Comparison of ENCODE assay signal across 9 cellular contexts in the genomic region with DNA sequence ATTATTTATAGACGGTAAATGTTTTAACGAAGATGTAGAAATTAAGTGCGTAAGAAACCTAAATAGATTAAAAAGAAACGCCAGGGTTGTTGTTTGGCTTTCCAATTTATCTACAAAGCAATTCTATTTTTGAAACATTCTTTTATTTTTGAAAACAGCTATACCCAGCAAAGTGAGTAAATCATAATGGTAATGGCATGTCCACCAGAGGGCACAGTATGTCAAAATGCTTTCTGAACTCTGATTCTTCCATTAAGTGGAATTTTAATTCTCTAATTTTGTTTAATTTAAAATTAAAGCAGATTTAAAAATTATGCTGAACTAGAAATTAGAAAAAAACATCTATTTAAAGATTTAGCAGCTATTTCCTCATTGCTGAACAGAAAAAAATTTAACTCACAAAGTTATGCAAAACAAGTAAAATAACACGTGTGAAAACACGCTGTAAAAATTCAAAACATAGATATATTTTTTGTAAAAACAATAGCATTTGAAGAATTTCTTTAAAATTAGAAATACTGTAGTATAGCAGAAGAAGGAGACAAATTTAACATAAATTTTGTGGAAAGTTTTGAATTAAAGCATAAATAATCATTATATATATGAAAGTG. TPM values are rescaled to one million over a fixed set of nuclear protein-coding genes. Genes with fewer than 3 reads are reported as not detected.
A peak's percentile ranks its signal among the peaks of the same experiment; 100 is the strongest.
DNase-seq lines count a peak whose midpoint lies in the region; ATAC-seq, FAIRE-seq and TF ChIP-seq lines count a peak whose summit lies in the region.
"Had no signal": no experiment of that assay in that cellular context is flagged by ENCODE, and none has a peak within 500 bp of the region (broad histone marks: within the 10 kb centered on the region; RNA-seq: fewer than 3 reads in every experiment).

No MANE protein-coding gene starts in this region.

- POLR2A ChIA-PET in A673 (lab: Charles Lee; ENCODE audit: low non-redundant PET): no interaction called here

- no peak overlapping the region for H3K27ac ChIP-seq in A673 (ENCODE audit: low read depth, low read length, poor library complexity, severe bottlenecking)

- DNase-seq in A673 (ENCODE audit: low spot score) (no peak), GM19239 (ENCODE audit: insufficient read length, low spot score) (no peak), globus pallidus (ENCODE audit: low spot score) (peak; percentile 7), NCI-H1436 (lab: John Stamatoyannopoulos, UW) (no peak), NCI-H524 treated with DMSO at 0.1 percent for 48 hours (lab: John Stamatoyannopoulos, UW) (no peak)

- peak; percentile 48 for TF ChIP-seq CTCF in A673 (conservative IDR thresholded peaks at IDR 0.05; ENCODE audit: low read depth, low read length)

- no peaks in the 10 kb centered on the region for H3K27me3 ChIP-seq in A673 (replicated peaks; ENCODE audit: insufficient read depth, low read depth, low read length, poor library complexity)

- BruUV-seq in A673 (replicated peaks; lab: Mats Ljungman, UMichigan): no TSS peak

- CTCF ChIA-PET in A673 (lab: Charles Lee): no interaction called here

- peak; percentile 49; the same call in 1 of the 3 replicates for ATAC-seq in SK-N-SH treated with all-trans-retinoic acid at 6 μM for 48 hours
- ATAC-seq in GM18907 (IDR thresholded peaks at IDR 0.05; ENCODE audit: unreplicated experiment): no peak
- ATAC-seq in HG02759 (IDR thresholded peaks at IDR 0.05; ENCODE audit: unreplicated experiment): no peak

- peak; percentile 93 for FAIRE-seq in GM19239 (lab: Jason Lieb, UNC)

- H3K36me3 ChIP-seq in A673 (ENCODE audit: insufficient read depth, low read length, poor library complexity, severe bottlenecking): no peaks in the 10 kb centered on the region

- H3K4me1 ChIP-seq in A673 (ENCODE audit: insufficient read depth, low read length, poor library complexity, severe bottlenecking): peaks cover 9% of the 10 kb centered on the region

- H3K9me3 ChIP-seq in A673 (ENCODE audit: low read depth, low read length, poor library complexity, severe bottlenecking): no peaks in the 10 kb centered on the region

- H3K4me3 ChIP-seq in A673 (ENCODE audit: low read depth, low read length, poor library complexity, severe bottlenecking): no peak overlapping the region

- intact Hi-C loops in A673 (cut with micrococcal nuclease; ENCODE audit: unreplicated experiment): loop anchor here (10.0 kb wide), 1 partner anchor 331 kb away; no protein-coding TSS in a partner anchor

TF ChIP-seq in SK-N-SH treated with all-trans-retinoic acid at 6 μM for 48 hours, 23 proteins besides CTCF, POLR2A, EP300 and RAD21:
- TF ChIP-seq, protein P1, sequence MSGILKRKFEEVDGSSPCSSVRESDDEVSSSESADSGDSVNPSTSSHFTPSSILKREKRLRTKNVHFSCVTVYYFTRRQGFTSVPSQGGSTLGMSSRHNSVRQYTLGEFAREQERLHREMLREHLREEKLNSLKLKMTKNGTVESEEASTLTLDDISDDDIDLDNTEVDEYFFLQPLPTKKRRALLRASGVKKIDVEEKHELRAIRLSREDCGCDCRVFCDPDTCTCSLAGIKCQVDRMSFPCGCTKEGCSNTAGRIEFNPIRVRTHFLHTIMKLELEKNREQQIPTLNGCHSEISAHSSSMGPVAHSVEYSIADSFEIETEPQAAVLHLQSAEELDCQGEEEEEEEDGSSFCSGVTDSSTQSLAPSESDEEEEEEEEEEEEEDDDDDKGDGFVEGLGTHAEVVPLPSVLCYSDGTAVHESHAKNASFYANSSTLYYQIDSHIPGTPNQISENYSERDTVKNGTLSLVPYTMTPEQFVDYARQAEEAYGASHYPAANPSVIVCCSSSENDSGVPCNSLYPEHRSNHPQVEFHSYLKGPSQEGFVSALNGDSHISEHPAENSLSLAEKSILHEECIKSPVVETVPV (CRISPR knock-in tag; IDR thresholded peaks at IDR 0.05): no peak
- TF ChIP-seq ZNF8 (CRISPR knock-in tag; IDR thresholded peaks at IDR 0.05) (no peak), RARB (CRISPR knock-in tag; IDR thresholded peaks at IDR 0.05) (no peak), OSR1 (CRISPR knock-in tag; IDR thresholded peaks at IDR 0.05) (no peak), BACH2 (CRISPR knock-in tag; IDR thresholded peaks at IDR 0.05; ENCODE audit: borderline replicate concordance) (no peak), ZNF70 (CRISPR knock-in tag; IDR thresholded peaks at IDR 0.05) (no peak), SNAI2 (CRISPR knock-in tag; IDR thresholded peaks at IDR 0.05) (no peak), ARNTL (CRISPR knock-in tag; IDR thresholded peaks at IDR 0.05; ENCODE audit: borderline replicate concordance, low read depth) (no peak), ZNF565 (CRISPR knock-in tag; conservative IDR thresholded peaks at IDR 0.05; ENCODE audit: low read depth) (no peak), ISL1 (CRISPR knock-in tag; IDR thresholded peaks at IDR 0.05) (no peak), ZC3H10 (CRISPR knock-in tag; IDR thresholded peaks at IDR 0.05) (no peak), CSDC2 (CRISPR knock-in tag; IDR thresholded peaks at IDR 0.05) (no peak)
- TF ChIP-seq, protein P2, sequence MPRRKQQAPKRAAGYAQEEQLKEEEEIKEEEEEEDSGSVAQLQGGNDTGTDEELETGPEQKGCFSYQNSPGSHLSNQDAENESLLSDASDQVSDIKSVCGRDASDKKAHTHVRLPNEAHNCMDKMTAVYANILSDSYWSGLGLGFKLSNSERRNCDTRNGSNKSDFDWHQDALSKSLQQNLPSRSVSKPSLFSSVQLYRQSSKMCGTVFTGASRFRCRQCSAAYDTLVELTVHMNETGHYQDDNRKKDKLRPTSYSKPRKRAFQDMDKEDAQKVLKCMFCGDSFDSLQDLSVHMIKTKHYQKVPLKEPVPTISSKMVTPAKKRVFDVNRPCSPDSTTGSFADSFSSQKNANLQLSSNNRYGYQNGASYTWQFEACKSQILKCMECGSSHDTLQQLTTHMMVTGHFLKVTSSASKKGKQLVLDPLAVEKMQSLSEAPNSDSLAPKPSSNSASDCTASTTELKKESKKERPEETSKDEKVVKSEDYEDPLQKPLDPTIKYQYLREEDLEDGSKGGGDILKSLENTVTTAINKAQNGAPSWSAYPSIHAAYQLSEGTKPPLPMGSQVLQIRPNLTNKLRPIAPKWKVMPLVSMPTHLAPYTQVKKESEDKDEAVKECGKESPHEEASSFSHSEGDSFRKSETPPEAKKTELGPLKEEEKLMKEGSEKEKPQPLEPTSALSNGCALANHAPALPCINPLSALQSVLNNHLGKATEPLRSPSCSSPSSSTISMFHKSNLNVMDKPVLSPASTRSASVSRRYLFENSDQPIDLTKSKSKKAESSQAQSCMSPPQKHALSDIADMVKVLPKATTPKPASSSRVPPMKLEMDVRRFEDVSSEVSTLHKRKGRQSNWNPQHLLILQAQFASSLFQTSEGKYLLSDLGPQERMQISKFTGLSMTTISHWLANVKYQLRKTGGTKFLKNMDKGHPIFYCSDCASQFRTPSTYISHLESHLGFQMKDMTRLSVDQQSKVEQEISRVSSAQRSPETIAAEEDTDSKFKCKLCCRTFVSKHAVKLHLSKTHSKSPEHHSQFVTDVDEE (CRISPR knock-in tag; IDR thresholded peaks at IDR 0.05): no peak
- TF ChIP-seq, protein P3, sequence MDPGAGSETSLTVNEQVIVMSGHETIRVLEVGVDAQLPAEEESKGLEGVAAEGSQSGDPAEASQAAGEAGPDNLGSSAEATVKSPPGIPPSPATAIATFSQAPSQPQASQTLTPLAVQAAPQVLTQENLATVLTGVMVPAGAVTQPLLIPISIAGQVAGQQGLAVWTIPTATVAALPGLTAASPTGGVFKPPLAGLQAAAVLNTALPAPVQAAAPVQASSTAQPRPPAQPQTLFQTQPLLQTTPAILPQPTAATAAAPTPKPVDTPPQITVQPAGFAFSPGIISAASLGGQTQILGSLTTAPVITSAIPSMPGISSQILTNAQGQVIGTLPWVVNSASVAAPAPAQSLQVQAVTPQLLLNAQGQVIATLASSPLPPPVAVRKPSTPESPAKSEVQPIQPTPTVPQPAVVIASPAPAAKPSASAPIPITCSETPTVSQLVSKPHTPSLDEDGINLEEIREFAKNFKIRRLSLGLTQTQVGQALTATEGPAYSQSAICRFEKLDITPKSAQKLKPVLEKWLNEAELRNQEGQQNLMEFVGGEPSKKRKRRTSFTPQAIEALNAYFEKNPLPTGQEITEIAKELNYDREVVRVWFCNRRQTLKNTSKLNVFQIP (CRISPR knock-in tag; IDR thresholded peaks at IDR 0.05; ENCODE audit: borderline replicate concordance, low read depth): no peak

RNA-seq across cellular contexts. Expression of a gene that starts 26.5 kb away (rescaled TPM):
- not detected in 2 replicates for total RNA-seq in A673 (2021)
- total RNA-seq: T-helper 1 cell treated with Interleukin-12 subunit alpha and Interleukin-12 subunit beta and Interleukin-4 antibody, amounts not matched to agents 30 ng/mL and 1 ng/mL, for 36 hours had no signal
